In genomic region chr12:117408161-117408791, GRCh38 we compare ENCODE assay signal across 9 cellular contexts. TPM values are rescaled to one million over a fixed set of nuclear protein-coding genes. Genes with fewer than 3 reads are reported as not detected.
A peak's percentile ranks its signal among the peaks of the same experiment; 100 is the strongest.
DNase-seq lines count a peak whose midpoint lies in the region; ATAC-seq and TF ChIP-seq lines count a peak whose summit lies in the region.
"Had no signal": no experiment of that assay in that cellular context is flagged by ENCODE, and none has a peak within 500 bp of the region (broad histone marks: within the 10 kb centered on the region; RNA-seq: fewer than 3 reads in every experiment).

No MANE protein-coding gene starts in this region.

- H3K27ac ChIP-seq in psoas muscle = peak overlapping the region; percentile 62

- ATAC-seq in psoas muscle = peak in 3 of 4 donors; percentile 33 to 49 (median 38)

- H3K9me3 ChIP-seq in psoas muscle = peaks cover 4% of the 10 kb centered on the region

- intact Hi-C loops in psoas muscle (cut with DNase I) = no loop called here

- DNase-seq in GM04504 (ENCODE audit: low read depth) (peak; percentile 46), NOMO-1 treated with DMSO at 0.1 percent for 48 hours (lab: John Stamatoyannopoulos, UW; ENCODE audit: unreplicated experiment) (peak; percentile 56), glomerular visceral epithelial cell (ENCODE audit: extremely low spot score) (peak; percentile 23), psoas muscle (peak in 1 of 2 donors; percentile 40), amniotic stem cell (lab: John Stamatoyannopoulos, UW) (no peak), activated gamma-delta T cell treated with Interleukin-2 at 50 U/mL for 16 hours (no peak), NCI-H446 treated with DMSO at 0.1 percent for 48 hours (lab: John Stamatoyannopoulos, UW) (no peak)
- DNase-seq in stimulated activated CD4-positive, alpha-beta T cell treated with anti-CD3 and anti-CD28 coated beads, Interleukin-4, amount 100 ng/mL, for 4 hours = no peak
- DNase-seq: naive B cell had no signal

- no peak for TF ChIP-seq CTCF in psoas muscle (IDR thresholded peaks at IDR 0.05)

- H3K4me1 ChIP-seq in psoas muscle = peaks cover 15% of the 10 kb centered on the region

- no peak overlapping the region for H3K4me3 ChIP-seq in psoas muscle

- H3K27me3 ChIP-seq in psoas muscle (ENCODE audit: insufficient read depth in 3 of 3, low read length in 2 of 3) = no peaks in the 10 kb centered on the region

- WGBS in psoas muscle, 3 donors = 34 to 38% (median 37%) methylated on average over 11 of the region's 11 CpGs

- H3K36me3 ChIP-seq in psoas muscle (ENCODE audit: insufficient read depth in 1 of 2, low read depth in 1 of 2) = no peaks in the 10 kb centered on the region

RNA-seq across cellular contexts. Expression of gene NOS1, which starts 46.9 kb away (rescaled TPM):
- total RNA-seq in psoas muscle = 10 to 100 TPM; 12.1 to 62.2 (median 19.1) TPM
- polyA plus RNA-seq in psoas muscle = 1 to 10 TPM; 2.7 to 7.3 (median 5.8) TPM

Comparison
In these comparisons a context has a peak if more than half of its experiments do, and no peak if none do; other contexts are left out.
1. DNase-seq: peak in GM04504 (single experiment), NOMO-1 treated with DMSO at 0.1 percent for 48 hours (single experiment) and glomerular visceral epithelial cell (single experiment); none in amniotic stem cell (single experiment), activated gamma-delta T cell treated with Interleukin-2 at 50 U/mL for 16 hours (single experiment), stimulated activated CD4-positive, alpha-beta T cell treated with anti-CD3 and anti-CD28 coated beads, Interleukin-4, amount 100 ng/mL, for 4 hours (0 of 2) and NCI-H446 treated with DMSO at 0.1 percent for 48 hours (single experiment).